ENCODE assay signal across 20 cellular contexts in genomic region chr11:123582992-123583504, GRCh38.
DNase-seq lines count a peak whose midpoint lies in the region; FAIRE-seq and TF ChIP-seq lines count a peak whose summit lies in the region.
"Had no signal": no experiment of that assay in that cellular context is flagged by ENCODE, and none has a peak within 500 bp of the region (broad histone marks: within the 10 kb centered on the region; RNA-seq: fewer than 3 reads in every experiment).

No MANE protein-coding gene starts in this region.

- H3K4me2 ChIP-seq in trophoblast cell (ENCODE audit: low read length) (no peak overlapping the region), GM23248 (ENCODE audit: unreplicated experiment) (no peak overlapping the region)
- H3K4me2 ChIP-seq: GM23338, SK-N-SH had no signal

- in situ Hi-C loops in GM23248 (cut with MboI): no loop called here

- peak overlapping the region; percentile 41 for H3K23ac ChIP-seq in trophoblast cell (ENCODE audit: low read length)

- H3K4me1 ChIP-seq in HEK293 (ENCODE audit: control insufficient read depth, insufficient read depth, low read length) (no peaks in the 10 kb centered on the region), trophoblast cell (ENCODE audit: control insufficient read depth in 1 of 2, insufficient read depth in 2 of 2, low read length in 2 of 2) (peaks cover 9 to 11% of the 10 kb centered on the region in 2 experiments), GM23248 (ENCODE audit: insufficient read depth) (no peaks in the 10 kb centered on the region)

- H2BK5ac ChIP-seq in trophoblast cell (ENCODE audit: low read depth, low read length, poor library complexity): no peak overlapping the region

- H4K8ac ChIP-seq in trophoblast cell (ENCODE audit: low read depth, low read length): no peak overlapping the region

- H2BK12ac ChIP-seq in trophoblast cell (ENCODE audit: low read length): no peak overlapping the region

- no peaks in the 10 kb centered on the region for H3K9me2 ChIP-seq in GM23248 (ENCODE audit: insufficient read depth)
- H3K9me2 ChIP-seq: SK-N-SH had no signal

- no peaks in the 10 kb centered on the region for H3K36me3 ChIP-seq in HEK293 (ENCODE audit: control insufficient read depth in 2 of 2, insufficient read depth in 1 of 2, low read length in 2 of 2)
- no peaks in the 10 kb centered on the region for H3K36me3 ChIP-seq in bronchial epithelial cell (ENCODE audit: control insufficient read depth, insufficient read depth, low read length)
- no peaks in the 10 kb centered on the region for H3K36me3 ChIP-seq in trophoblast cell (ENCODE audit: control insufficient read depth in 1 of 2, insufficient read depth in 2 of 2, low read length in 2 of 2)
- no peaks in the 10 kb centered on the region for H3K36me3 ChIP-seq in GM23248 (ENCODE audit: low read depth)

- FAIRE-seq in GM12891 (lab: Jason Lieb, UNC) (peak; percentile 84), bronchial epithelial cell (lab: Jason Lieb, UNC) (peak; percentile 98)
- FAIRE-seq: GM18507, RCC 7860 had no signal

- H4K20me1 ChIP-seq in GM23248 (ENCODE audit: insufficient read depth): no peaks in the 10 kb centered on the region

- H3K27me3 ChIP-seq in bronchial epithelial cell (ENCODE audit: control insufficient read depth, insufficient read depth, low read length) (no peaks in the 10 kb centered on the region), trophoblast cell (ENCODE audit: insufficient read depth, low read length) (no peaks in the 10 kb centered on the region), GM23248 (replicated peaks; ENCODE audit: insufficient read depth) (no peaks in the 10 kb centered on the region)

- DNase-seq in GM12891 (ENCODE audit: insufficient read length, low spot score): no peak
- no peak for DNase-seq in bronchial epithelial cell (ENCODE audit: low read depth)
- no peak for DNase-seq in trophoblast cell
- no peak for DNase-seq in GM23248
- DNase-seq in stimulated activated CD4-positive, alpha-beta T cell treated with anti-CD3 and anti-CD28 coated beads, Interleukin-15, amount 100 ng/mL, for 24 hours: no peak
- no peak for DNase-seq in NCI-H69 (lab: John Stamatoyannopoulos, UW)
- DNase-seq: Calu3, DMS79 treated with DMSO at 0.1 percent for 48 hours, GF-D8, NCI-H1092, NCI-H1417 treated with DMSO at 0.1 percent for 48 hours, NCI-H1694 treated with DMSO at 0.1 percent for 48 hours, NCI-H524, NCI-H774, SIG-M5, SK-N-SH had no signal

- H3K27ac ChIP-seq in HEK293 (ENCODE audit: extremely low read depth, low read depth, low read length) (no peak overlapping the region), trophoblast cell (ENCODE audit: low read depth, low read length) (no peak overlapping the region), GM23248 (no peak overlapping the region)

- no peak overlapping the region for H3K4ac ChIP-seq in trophoblast cell (ENCODE audit: low read depth, low read length)

- no peak for TF ChIP-seq CTCF in HEK293 (tag by site-specific recombination; IDR thresholded peaks at IDR 0.05)
- no peak for TF ChIP-seq CTCF in bronchial epithelial cell (IDR thresholded peaks at IDR 0.05; ENCODE audit: insufficient read depth, low read length, severe bottlenecking)

- no peak overlapping the region for H4K91ac ChIP-seq in trophoblast cell (ENCODE audit: low read depth, low read length)

- H3K79me2 ChIP-seq in trophoblast cell (ENCODE audit: control insufficient read depth, insufficient read depth, low read length, poor library complexity) (no peaks in the 10 kb centered on the region), GM23248 (ENCODE audit: insufficient read depth) (no peaks in the 10 kb centered on the region)

- POLR2A ChIA-PET in HEK293 (lab: Yijun Ruan, JAX): interaction anchor here (0.5 kb wide), 1 partner anchor 1667 kb away, joined by 4 read pairs; no protein-coding TSS in a partner anchor

- 0 out of 2 replicates have a peak, but pooled peaks have one; percentile 22 for TF ChIP-seq POLR2A in GM12891 (IDR thresholded peaks at IDR 0.05; ENCODE audit: low read depth, low read length)

- H3K79me1 ChIP-seq in trophoblast cell (ENCODE audit: low read length): no peaks in the 10 kb centered on the region

- H3K14ac ChIP-seq in trophoblast cell (ENCODE audit: low read length): no peak overlapping the region

- CTCF ChIA-PET in HEK293 (lab: Yijun Ruan, JAX): interaction anchor here (0.5 to 5.7 kb wide), 4 partner anchors 31 to 1873 kb away, joined by 3 to 50 read pairs (median 4); no protein-coding TSS in a partner anchor

- no peak overlapping the region for H2AK5ac ChIP-seq in trophoblast cell (ENCODE audit: low read length)

- H3K9ac ChIP-seq in trophoblast cell (ENCODE audit: low read length): no peak overlapping the region
- no peak overlapping the region for H3K9ac ChIP-seq in GM23248
- H3K9ac ChIP-seq: SK-N-SH had no signal

- H4K12ac ChIP-seq in trophoblast cell (ENCODE audit: low read depth, low read length): no peak overlapping the region

- no CpG with 5 or more reads among the region's 12 CpGs for WGBS in trophoblast cell (ENCODE audit: extremely low coverage, insufficient coverage, insufficient read length)
- 92 to 97% methylated on average over 9 to 12 of the region's 12 CpGs for WGBS in GM23248 (ENCODE audit: low coverage in 1 of 2, low lambda C conversion rate in 2 of 2, missing lambda C conversion rate in 2 of 2), 2 experiments

- no peaks in the 10 kb centered on the region for H3F3A ChIP-seq in GM23248 (ENCODE audit: insufficient read depth)

- H2BK120ac ChIP-seq in trophoblast cell (ENCODE audit: insufficient read depth, low read length, poor library complexity): no peak overlapping the region

- H2AFZ ChIP-seq in trophoblast cell (ENCODE audit: insufficient read depth, low read length, poor library complexity) (no peak overlapping the region), GM23248 (no peak overlapping the region)
- H2AFZ ChIP-seq: GM23338 had no signal

- no peak overlapping the region for H3K18ac ChIP-seq in trophoblast cell (ENCODE audit: low read length)

- H3K4me3 ChIP-seq in HEK293 (ENCODE audit: low read depth, low read length): no peak overlapping the region
- H3K4me3 ChIP-seq in bronchial epithelial cell (ENCODE audit: low read depth, low read length): no peak overlapping the region
- H3K4me3 ChIP-seq in trophoblast cell (ENCODE audit: low read depth, low read length): peak overlapping the region; percentile 27
- no peak overlapping the region for H3K4me3 ChIP-seq in GM23248
- H3K4me3 ChIP-seq: GM23338 had no signal

- H3K9me3 ChIP-seq in HEK293 (ENCODE audit: control insufficient read depth, insufficient read depth, low read depth, low read length) (no peaks in the 10 kb centered on the region), trophoblast cell (ENCODE audit: insufficient read depth, low read depth, low read length) (peaks cover 3% of the 10 kb centered on the region), GM23248 (ENCODE audit: low read depth) (no peaks in the 10 kb centered on the region)
- H3K9me3 ChIP-seq: SK-N-SH had no signal

TF ChIP-seq in GM12891, 5 proteins besides CTCF, POLR2A, EP300 and RAD21:
- no peak for TF ChIP-seq SPI1 (IDR thresholded peaks at IDR 0.05; ENCODE audit: low read depth, low read length)
- no peak for TF ChIP-seq TAF1 (IDR thresholded peaks at IDR 0.05; ENCODE audit: low read depth, low read length)
- no peak for TF ChIP-seq PAX5 (IDR thresholded peaks at IDR 0.05; ENCODE audit: insufficient read depth, low read length, severe bottlenecking)
- no peak for TF ChIP-seq POLR2AphosphoS5 (IDR thresholded peaks at IDR 0.05; ENCODE audit: low read depth, low read length)
- TF ChIP-seq POU2F2 (IDR thresholded peaks at IDR 0.05; ENCODE audit: low read depth, low read length): no peak
TF ChIP-seq in GM12891: peak in this region for 0.

TF ChIP-seq in HEK293, 187 proteins besides CTCF, POLR2A, EP300 and RAD21:
- TF ChIP-seq KLF7 (tag by site-specific recombination; IDR thresholded peaks at IDR 0.05; ENCODE audit: borderline replicate concordance): no peak
- peak; percentile 19 for TF ChIP-seq ZBTB26 (tag by site-specific recombination; optimal IDR thresholded peaks at IDR 0.05)
- peak; percentile 98 for TF ChIP-seq ZSCAN4 (tag by site-specific recombination; IDR thresholded peaks at IDR 0.05)
- TF ChIP-seq ZNF18 (tag by site-specific recombination; IDR thresholded peaks at IDR 0.05): peak; percentile 73
